1 cellular context compared by ENCODE assay signal in the genomic region with DNA sequence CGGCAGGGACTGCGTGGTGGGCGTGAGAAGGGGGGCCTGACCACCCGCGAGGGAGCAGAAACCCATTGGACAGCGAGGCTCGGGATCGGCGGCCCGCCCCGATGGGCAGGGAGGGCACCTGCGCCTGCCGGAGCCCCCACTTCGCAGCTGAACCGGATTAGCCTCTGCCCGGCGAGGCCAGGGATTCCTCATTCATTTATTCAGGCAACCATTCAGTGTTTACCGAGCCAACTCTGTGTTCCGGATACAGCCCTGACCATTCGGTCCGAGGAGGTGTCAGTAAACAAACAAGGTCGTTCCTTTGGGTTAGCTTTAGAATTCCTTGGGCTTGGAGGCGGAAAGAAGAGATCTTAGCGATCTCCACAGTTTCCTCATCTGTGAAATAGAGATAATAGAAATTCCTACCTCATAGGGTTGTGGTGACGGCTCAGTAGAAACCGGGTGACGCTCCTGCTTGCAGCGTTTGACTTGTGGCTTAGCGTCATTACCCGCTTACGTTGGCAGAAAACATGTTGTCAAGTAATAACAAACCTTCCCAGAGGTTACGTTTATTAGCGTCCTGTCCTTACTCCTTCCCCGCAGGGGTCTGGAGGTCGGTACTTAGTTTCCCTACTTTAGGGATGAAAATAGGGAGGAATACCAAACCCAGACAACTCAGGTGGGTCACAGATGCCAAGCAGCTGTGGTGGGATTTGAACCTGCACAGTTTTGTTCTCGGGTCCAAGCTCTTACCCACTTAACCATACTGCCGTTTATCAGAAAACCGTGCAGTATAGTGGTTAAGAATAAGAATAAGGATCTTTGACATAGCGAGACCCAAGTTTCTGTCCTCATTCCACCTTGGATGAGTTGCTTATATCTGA.
A peak's percentile ranks its signal among the peaks of the same experiment; 100 is the strongest.
TF ChIP-seq lines count a peak whose summit lies in the region.

No MANE protein-coding gene starts in this region.

TF ChIP-seq in GM12878, 131 proteins besides CTCF, POLR2A, EP300 and RAD21 (continued from another document and continues in another):
- TF ChIP-seq, protein P1, sequence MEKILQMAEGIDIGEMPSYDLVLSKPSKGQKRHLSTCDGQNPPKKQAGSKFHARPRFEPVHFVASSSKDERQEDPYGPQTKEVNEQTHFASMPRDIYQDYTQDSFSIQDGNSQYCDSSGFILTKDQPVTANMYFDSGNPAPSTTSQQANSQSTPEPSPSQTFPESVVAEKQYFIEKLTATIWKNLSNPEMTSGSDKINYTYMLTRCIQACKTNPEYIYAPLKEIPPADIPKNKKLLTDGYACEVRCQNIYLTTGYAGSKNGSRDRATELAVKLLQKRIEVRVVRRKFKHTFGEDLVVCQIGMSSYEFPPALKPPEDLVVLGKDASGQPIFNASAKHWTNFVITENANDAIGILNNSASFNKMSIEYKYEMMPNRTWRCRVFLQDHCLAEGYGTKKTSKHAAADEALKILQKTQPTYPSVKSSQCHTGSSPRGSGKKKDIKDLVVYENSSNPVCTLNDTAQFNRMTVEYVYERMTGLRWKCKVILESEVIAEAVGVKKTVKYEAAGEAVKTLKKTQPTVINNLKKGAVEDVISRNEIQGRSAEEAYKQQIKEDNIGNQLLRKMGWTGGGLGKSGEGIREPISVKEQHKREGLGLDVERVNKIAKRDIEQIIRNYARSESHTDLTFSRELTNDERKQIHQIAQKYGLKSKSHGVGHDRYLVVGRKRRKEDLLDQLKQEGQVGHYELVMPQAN (conservative IDR thresholded peaks at IDR 0.05), result peak; percentile 81
- no peak; the same call in 1 of the 3 replicates for TF ChIP-seq POU2F2 (IDR thresholded peaks at IDR 0.05; ENCODE audit: borderline replicate concordance, low read depth, low read length)
- TF ChIP-seq, protein P2, sequence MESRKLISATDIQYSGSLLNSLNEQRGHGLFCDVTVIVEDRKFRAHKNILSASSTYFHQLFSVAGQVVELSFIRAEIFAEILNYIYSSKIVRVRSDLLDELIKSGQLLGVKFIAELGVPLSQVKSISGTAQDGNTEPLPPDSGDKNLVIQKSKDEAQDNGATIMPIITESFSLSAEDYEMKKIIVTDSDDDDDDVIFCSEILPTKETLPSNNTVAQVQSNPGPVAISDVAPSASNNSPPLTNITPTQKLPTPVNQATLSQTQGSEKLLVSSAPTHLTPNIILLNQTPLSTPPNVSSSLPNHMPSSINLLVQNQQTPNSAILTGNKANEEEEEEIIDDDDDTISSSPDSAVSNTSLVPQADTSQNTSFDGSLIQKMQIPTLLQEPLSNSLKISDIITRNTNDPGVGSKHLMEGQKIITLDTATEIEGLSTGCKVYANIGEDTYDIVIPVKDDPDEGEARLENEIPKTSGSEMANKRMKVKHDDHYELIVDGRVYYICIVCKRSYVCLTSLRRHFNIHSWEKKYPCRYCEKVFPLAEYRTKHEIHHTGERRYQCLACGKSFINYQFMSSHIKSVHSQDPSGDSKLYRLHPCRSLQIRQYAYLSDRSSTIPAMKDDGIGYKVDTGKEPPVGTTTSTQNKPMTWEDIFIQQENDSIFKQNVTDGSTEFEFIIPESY (IDR thresholded peaks at IDR 0.05), result no peak
- TF ChIP-seq ZNF217 (IDR thresholded peaks at IDR 0.05), result peak; percentile 80; the same call in 1 of the 2 replicates
- TF ChIP-seq, protein P3, sequence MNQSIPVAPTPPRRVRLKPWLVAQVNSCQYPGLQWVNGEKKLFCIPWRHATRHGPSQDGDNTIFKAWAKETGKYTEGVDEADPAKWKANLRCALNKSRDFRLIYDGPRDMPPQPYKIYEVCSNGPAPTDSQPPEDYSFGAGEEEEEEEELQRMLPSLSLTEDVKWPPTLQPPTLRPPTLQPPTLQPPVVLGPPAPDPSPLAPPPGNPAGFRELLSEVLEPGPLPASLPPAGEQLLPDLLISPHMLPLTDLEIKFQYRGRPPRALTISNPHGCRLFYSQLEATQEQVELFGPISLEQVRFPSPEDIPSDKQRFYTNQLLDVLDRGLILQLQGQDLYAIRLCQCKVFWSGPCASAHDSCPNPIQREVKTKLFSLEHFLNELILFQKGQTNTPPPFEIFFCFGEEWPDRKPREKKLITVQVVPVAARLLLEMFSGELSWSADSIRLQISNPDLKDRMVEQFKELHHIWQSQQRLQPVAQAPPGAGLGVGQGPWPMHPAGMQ (IDR thresholded peaks at IDR 0.05; ENCODE audit: borderline replicate concordance), result no peak
- TF ChIP-seq HDGF (IDR thresholded peaks at IDR 0.05), result no peak
- peak; percentile 93 for TF ChIP-seq TARDBP (IDR thresholded peaks at IDR 0.05; ENCODE audit: borderline replicate concordance)
- TF ChIP-seq NFXL1 (IDR thresholded peaks at IDR 0.05; ENCODE audit: borderline replicate concordance), result no peak
- TF ChIP-seq HDAC6 (IDR thresholded peaks at IDR 0.05; ENCODE audit: unreplicated experiment), result no peak
- TF ChIP-seq ESRRA (IDR thresholded peaks at IDR 0.05; ENCODE audit: low read length), result no peak
- peak; percentile 79; the same call in 1 of the 2 replicates for TF ChIP-seq MTA3 (IDR thresholded peaks at IDR 0.05; ENCODE audit: borderline replicate concordance, low read length)
- no peak for TF ChIP-seq KAT2A (conservative IDR thresholded peaks at IDR 0.05; ENCODE audit: control insufficient read depth, low read depth, low read length)
- TF ChIP-seq HCFC1 (IDR thresholded peaks at IDR 0.05; ENCODE audit: low read length), result no peak
- TF ChIP-seq, protein P4, sequence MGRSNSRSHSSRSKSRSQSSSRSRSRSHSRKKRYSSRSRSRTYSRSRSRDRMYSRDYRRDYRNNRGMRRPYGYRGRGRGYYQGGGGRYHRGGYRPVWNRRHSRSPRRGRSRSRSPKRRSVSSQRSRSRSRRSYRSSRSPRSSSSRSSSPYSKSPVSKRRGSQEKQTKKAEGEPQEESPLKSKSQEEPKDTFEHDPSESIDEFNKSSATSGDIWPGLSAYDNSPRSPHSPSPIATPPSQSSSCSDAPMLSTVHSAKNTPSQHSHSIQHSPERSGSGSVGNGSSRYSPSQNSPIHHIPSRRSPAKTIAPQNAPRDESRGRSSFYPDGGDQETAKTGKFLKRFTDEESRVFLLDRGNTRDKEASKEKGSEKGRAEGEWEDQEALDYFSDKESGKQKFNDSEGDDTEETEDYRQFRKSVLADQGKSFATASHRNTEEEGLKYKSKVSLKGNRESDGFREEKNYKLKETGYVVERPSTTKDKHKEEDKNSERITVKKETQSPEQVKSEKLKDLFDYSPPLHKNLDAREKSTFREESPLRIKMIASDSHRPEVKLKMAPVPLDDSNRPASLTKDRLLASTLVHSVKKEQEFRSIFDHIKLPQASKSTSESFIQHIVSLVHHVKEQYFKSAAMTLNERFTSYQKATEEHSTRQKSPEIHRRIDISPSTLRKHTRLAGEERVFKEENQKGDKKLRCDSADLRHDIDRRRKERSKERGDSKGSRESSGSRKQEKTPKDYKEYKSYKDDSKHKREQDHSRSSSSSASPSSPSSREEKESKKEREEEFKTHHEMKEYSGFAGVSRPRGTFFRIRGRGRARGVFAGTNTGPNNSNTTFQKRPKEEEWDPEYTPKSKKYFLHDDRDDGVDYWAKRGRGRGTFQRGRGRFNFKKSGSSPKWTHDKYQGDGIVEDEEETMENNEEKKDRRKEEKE (IDR thresholded peaks at IDR 0.05), result peak; percentile 64; the same call in 1 of the 2 replicates
- TF ChIP-seq, protein P5, sequence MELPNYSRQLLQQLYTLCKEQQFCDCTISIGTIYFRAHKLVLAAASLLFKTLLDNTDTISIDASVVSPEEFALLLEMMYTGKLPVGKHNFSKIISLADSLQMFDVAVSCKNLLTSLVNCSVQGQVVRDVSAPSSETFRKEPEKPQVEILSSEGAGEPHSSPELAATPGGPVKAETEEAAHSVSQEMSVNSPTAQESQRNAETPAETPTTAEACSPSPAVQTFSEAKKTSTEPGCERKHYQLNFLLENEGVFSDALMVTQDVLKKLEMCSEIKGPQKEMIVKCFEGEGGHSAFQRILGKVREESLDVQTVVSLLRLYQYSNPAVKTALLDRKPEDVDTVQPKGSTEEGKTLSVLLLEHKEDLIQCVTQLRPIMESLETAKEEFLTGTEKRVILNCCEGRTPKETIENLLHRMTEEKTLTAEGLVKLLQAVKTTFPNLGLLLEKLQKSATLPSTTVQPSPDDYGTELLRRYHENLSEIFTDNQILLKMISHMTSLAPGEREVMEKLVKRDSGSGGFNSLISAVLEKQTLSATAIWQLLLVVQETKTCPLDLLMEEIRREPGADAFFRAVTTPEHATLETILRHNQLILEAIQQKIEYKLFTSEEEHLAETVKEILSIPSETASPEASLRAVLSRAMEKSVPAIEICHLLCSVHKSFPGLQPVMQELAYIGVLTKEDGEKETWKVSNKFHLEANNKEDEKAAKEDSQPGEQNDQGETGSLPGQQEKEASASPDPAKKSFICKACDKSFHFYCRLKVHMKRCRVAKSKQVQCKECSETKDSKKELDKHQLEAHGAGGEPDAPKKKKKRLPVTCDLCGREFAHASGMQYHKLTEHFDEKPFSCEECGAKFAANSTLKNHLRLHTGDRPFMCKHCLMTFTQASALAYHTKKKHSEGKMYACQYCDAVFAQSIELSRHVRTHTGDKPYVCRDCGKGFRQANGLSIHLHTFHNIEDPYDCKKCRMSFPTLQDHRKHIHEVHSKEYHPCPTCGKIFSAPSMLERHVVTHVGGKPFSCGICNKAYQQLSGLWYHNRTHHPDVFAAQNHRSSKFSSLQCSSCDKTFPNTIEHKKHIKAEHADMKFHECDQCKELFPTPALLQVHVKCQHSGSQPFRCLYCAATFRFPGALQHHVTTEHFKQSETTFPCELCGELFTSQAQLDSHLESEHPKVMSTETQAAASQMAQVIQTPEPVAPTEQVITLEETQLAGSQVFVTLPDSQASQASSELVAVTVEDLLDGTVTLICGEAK (IDR thresholded peaks at IDR 0.05; ENCODE audit: borderline replicate concordance), result peak; percentile 79; the same call in 1 of the 2 replicates
- TF ChIP-seq, protein P6, sequence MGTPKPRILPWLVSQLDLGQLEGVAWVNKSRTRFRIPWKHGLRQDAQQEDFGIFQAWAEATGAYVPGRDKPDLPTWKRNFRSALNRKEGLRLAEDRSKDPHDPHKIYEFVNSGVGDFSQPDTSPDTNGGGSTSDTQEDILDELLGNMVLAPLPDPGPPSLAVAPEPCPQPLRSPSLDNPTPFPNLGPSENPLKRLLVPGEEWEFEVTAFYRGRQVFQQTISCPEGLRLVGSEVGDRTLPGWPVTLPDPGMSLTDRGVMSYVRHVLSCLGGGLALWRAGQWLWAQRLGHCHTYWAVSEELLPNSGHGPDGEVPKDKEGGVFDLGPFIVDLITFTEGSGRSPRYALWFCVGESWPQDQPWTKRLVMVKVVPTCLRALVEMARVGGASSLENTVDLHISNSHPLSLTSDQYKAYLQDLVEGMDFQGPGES (IDR thresholded peaks at IDR 0.05), result no peak
- TF ChIP-seq BMI1 (IDR thresholded peaks at IDR 0.05; ENCODE audit: borderline replicate concordance), result peak; percentile 60; the same call in 1 of the 2 replicates
- no peak for TF ChIP-seq PAX8 (IDR thresholded peaks at IDR 0.05)
- TF ChIP-seq, protein P7, sequence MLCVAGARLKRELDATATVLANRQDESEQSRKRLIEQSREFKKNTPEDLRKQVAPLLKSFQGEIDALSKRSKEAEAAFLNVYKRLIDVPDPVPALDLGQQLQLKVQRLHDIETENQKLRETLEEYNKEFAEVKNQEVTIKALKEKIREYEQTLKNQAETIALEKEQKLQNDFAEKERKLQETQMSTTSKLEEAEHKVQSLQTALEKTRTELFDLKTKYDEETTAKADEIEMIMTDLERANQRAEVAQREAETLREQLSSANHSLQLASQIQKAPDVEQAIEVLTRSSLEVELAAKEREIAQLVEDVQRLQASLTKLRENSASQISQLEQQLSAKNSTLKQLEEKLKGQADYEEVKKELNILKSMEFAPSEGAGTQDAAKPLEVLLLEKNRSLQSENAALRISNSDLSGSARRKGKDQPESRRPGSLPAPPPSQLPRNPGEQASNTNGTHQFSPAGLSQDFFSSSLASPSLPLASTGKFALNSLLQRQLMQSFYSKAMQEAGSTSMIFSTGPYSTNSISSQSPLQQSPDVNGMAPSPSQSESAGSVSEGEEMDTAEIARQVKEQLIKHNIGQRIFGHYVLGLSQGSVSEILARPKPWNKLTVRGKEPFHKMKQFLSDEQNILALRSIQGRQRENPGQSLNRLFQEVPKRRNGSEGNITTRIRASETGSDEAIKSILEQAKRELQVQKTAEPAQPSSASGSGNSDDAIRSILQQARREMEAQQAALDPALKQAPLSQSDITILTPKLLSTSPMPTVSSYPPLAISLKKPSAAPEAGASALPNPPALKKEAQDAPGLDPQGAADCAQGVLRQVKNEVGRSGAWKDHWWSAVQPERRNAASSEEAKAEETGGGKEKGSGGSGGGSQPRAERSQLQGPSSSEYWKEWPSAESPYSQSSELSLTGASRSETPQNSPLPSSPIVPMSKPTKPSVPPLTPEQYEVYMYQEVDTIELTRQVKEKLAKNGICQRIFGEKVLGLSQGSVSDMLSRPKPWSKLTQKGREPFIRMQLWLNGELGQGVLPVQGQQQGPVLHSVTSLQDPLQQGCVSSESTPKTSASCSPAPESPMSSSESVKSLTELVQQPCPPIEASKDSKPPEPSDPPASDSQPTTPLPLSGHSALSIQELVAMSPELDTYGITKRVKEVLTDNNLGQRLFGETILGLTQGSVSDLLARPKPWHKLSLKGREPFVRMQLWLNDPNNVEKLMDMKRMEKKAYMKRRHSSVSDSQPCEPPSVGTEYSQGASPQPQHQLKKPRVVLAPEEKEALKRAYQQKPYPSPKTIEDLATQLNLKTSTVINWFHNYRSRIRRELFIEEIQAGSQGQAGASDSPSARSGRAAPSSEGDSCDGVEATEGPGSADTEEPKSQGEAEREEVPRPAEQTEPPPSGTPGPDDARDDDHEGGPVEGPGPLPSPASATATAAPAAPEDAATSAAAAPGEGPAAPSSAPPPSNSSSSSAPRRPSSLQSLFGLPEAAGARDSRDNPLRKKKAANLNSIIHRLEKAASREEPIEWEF (IDR thresholded peaks at IDR 0.05; ENCODE audit: insufficient replicate concordance, low read depth, low read length), result no peak
- 0 out of 2 replicates have a peak, but pooled peaks have one; percentile 39 for TF ChIP-seq MEF2A (IDR thresholded peaks at IDR 0.05; ENCODE audit: insufficient read depth, low read depth, low read length)
- TF ChIP-seq POLR2AphosphoS5 (IDR thresholded peaks at IDR 0.05; ENCODE audit: low read length), result peak; percentile 97
- TF ChIP-seq, protein P8, sequence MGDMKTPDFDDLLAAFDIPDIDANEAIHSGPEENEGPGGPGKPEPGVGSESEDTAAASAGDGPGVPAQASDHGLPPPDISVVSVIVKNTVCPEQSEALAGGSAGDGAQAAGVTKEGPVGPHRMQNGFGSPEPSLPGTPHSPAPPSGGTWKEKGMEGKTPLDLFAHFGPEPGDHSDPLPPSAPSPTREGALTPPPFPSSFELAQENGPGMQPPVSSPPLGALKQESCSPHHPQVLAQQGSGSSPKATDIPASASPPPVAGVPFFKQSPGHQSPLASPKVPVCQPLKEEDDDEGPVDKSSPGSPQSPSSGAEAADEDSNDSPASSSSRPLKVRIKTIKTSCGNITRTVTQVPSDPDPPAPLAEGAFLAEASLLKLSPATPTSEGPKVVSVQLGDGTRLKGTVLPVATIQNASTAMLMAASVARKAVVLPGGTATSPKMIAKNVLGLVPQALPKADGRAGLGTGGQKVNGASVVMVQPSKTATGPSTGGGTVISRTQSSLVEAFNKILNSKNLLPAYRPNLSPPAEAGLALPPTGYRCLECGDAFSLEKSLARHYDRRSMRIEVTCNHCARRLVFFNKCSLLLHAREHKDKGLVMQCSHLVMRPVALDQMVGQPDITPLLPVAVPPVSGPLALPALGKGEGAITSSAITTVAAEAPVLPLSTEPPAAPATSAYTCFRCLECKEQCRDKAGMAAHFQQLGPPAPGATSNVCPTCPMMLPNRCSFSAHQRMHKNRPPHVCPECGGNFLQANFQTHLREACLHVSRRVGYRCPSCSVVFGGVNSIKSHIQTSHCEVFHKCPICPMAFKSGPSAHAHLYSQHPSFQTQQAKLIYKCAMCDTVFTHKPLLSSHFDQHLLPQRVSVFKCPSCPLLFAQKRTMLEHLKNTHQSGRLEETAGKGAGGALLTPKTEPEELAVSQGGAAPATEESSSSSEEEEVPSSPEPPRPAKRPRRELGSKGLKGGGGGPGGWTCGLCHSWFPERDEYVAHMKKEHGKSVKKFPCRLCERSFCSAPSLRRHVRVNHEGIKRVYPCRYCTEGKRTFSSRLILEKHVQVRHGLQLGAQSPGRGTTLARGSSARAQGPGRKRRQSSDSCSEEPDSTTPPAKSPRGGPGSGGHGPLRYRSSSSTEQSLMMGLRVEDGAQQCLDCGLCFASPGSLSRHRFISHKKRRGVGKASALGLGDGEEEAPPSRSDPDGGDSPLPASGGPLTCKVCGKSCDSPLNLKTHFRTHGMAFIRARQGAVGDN (IDR thresholded peaks at IDR 0.05), result peak; percentile 50; the same call in 1 of the 2 replicates
- peak; percentile 79 for TF ChIP-seq YY1 (IDR thresholded peaks at IDR 0.05; ENCODE audit: low read depth, low read length)
- peak; percentile 90 for TF ChIP-seq CREM (IDR thresholded peaks at IDR 0.05; ENCODE audit: low read depth)
